8 cellular contexts compared by ENCODE assay signal in genomic region chr12:51083140-51083833, GRCh38. TPM values are rescaled to one million over a fixed set of nuclear protein-coding genes. Genes with fewer than 3 reads are reported as not detected.
DNase-seq lines count a peak whose midpoint lies in the region; ATAC-seq lines count a peak whose summit lies in the region.

Gene CSRNP2, minus strand, starts transcription at chr12:51083596. Its CDS starts 7,035 bp downstream, at chr12:51076561.

- H3K27me3 ChIP-seq in BLaER1 treated with 17β-estradiol and CSF1 and Interleukin-3, amounts not matched to agents 10 nM and 100 nM = no peaks in the 10 kb centered on the region

- no peaks in the 10 kb centered on the region for H3K9me3 Mint-ChIP-seq in activated CD4-positive, alpha-beta T cell treated with anti-CD3 and anti-CD28 coated beads, Interleukin-2, amount 10 ng/mL, durations not matched to agents 7 days and 5 days

- H4K20me1 ChIP-seq in BLaER1 treated with 17β-estradiol and CSF1 and Interleukin-3, amounts not matched to agents 10 nM and 100 nM = peaks cover 0 to 43% (median 29%) of the 10 kb centered on the region in 11 experiments; a peak in 17 of 22 replicates

- peak within 1 kb of the TSS; percentile 72 to 91 (median 89) for H3K27ac ChIP-seq in BLaER1 treated with 17β-estradiol and CSF1 and Interleukin-3, amounts not matched to agents 10 nM and 100 nM

- H3K27me3 Mint-ChIP-seq in activated CD4-positive, alpha-beta T cell treated with anti-CD3 and anti-CD28 coated beads, Interleukin-2, amount 10 ng/mL, durations not matched to agents 7 days and 5 days = no peaks in the 10 kb centered on the region

- ATAC-seq in GM19328 (IDR thresholded peaks at IDR 0.05; ENCODE audit: unreplicated experiment) = peak; percentile 96
- peak; percentile 92 for ATAC-seq in HG03520 (IDR thresholded peaks at IDR 0.05; ENCODE audit: unreplicated experiment)
- ATAC-seq in left lobe of liver = peak; percentile 99

- peak within 1 kb of the TSS; percentile 83 to 100 (median 94) for H3K4me2 ChIP-seq in BLaER1 treated with 17β-estradiol and CSF1 and Interleukin-3, amounts not matched to agents 10 nM and 100 nM

- peaks cover 12 to 36% (median 22%) of the 10 kb centered on the region in 10 experiments for H3K4me1 ChIP-seq in BLaER1 treated with 17β-estradiol and CSF1 and Interleukin-3, amounts not matched to agents 10 nM and 100 nM

- peaks cover 0 to 21% (median 10%) of the 10 kb centered on the region in 11 experiments; a peak in 11 of 22 replicates for H3K36me3 ChIP-seq in BLaER1 treated with 17β-estradiol and CSF1 and Interleukin-3, amounts not matched to agents 10 nM and 100 nM

- H3K27ac Mint-ChIP-seq in activated CD4-positive, alpha-beta T cell treated with anti-CD3 and anti-CD28 coated beads, Interleukin-2, amount 10 ng/mL, durations not matched to agents 7 days and 5 days = peak within 1 kb of the TSS; percentile 87

- peak within 1 kb of the TSS; percentile 85 for H3K4me3 Mint-ChIP-seq in activated CD4-positive, alpha-beta T cell treated with anti-CD3 and anti-CD28 coated beads, Interleukin-2, amount 10 ng/mL, durations not matched to agents 7 days and 5 days

- H3K9me3 ChIP-seq in BLaER1 treated with 17β-estradiol and CSF1 and Interleukin-3, amounts not matched to agents 10 nM and 100 nM (replicated peaks in 1 of 11) = no peaks in the 10 kb centered on the region

- peak within 1 kb of the TSS; percentile 88 to 99 (median 94) for H3K9ac ChIP-seq in BLaER1 treated with 17β-estradiol and CSF1 and Interleukin-3, amounts not matched to agents 10 nM and 100 nM

- POLR2A ChIA-PET in activated CD4-positive, alpha-beta T cell treated with anti-CD3 and anti-CD28 coated beads, Interleukin-2, amount 10 ng/mL, durations not matched to agents 7 days and 5 days (lab: Charles Lee) = interaction anchor here (0.6 to 1.5 kb wide), 5 partner anchors 61 to 733 kb away, joined by 3 to 10 read pairs (median 3); partner anchors contain the start of genes DAZAP2 and POU6F1

- H3K4me1 Mint-ChIP-seq in activated CD4-positive, alpha-beta T cell treated with anti-CD3 and anti-CD28 coated beads, Interleukin-2, amount 10 ng/mL, durations not matched to agents 7 days and 5 days = peaks cover 34% of the 10 kb centered on the region

- H3K36me3 Mint-ChIP-seq in activated CD4-positive, alpha-beta T cell treated with anti-CD3 and anti-CD28 coated beads, Interleukin-2, amount 10 ng/mL, durations not matched to agents 7 days and 5 days (ENCODE audit: low read depth) = peaks cover 21% of the 10 kb centered on the region

- CTCF ChIA-PET in activated CD4-positive, alpha-beta T cell treated with anti-CD3 and anti-CD28 coated beads, Interleukin-2, amount 10 ng/mL, durations not matched to agents 7 days and 5 days (lab: Charles Lee) = interaction anchor here (0.5 to 1.6 kb wide), 7 partner anchors 11 to 171 kb away, joined by 3 to 7 read pairs (median 4); partner anchors contain the start of gene POU6F1

- DNase-seq in NCI-H69 (lab: John Stamatoyannopoulos, UW) (peak; percentile 99), cortex of kidney (lab: John Stamatoyannopoulos, UW) (peak; percentile 89), left lobe of liver (ENCODE audit: low spot score) (peak; percentile 96)
- peak; percentile 95 for DNase-seq in activated CD4-positive, alpha-beta T cell treated with anti-CD3 and anti-CD28 coated beads, Interleukin-2, amount 10 ng/mL, durations not matched to agents 7 days and 5 days
- peak; percentile 89 for DNase-seq in stimulated activated CD4-positive, alpha-beta T cell treated with anti-CD3 and anti-CD28 coated beads, Interleukin-2, amount 100 ng/mL, for 4 hours (ENCODE audit: low read depth)

- H3K4me3 ChIP-seq in BLaER1 treated with 17β-estradiol and CSF1 and Interleukin-3, amounts not matched to agents 10 nM and 100 nM = peak within 1 kb of the TSS; percentile 82 to 98 (median 91)

RNA-seq across cellular contexts. Expression of gene CSRNP2, which starts in this region (rescaled TPM):
- total RNA-seq in activated CD4-positive, alpha-beta T cell treated with anti-CD3 and anti-CD28 coated beads, Interleukin-2, amount 10 ng/mL, durations not matched to agents 7 days and 5 days = 10 to 100 TPM; 13.6 to 17.0 TPM
- total RNA-seq in left lobe of liver = 5.7 TPM

Comparison
In these comparisons a context has a peak if more than half of its experiments do, and no peak if none do; other contexts are left out.
1. Peak in every context shown above with its lines: DNase-seq, ATAC-seq, H3K4me3 ChIP-seq and H3K27ac ChIP-seq.